In genomic region chr19:45578861-45579260, GRCh38 we compare ENCODE assay signal across 18 cellular contexts. TPM values are rescaled to one million over a fixed set of nuclear protein-coding genes. Genes with fewer than 3 reads are reported as not detected.
DNase-seq lines count a peak whose midpoint lies in the region; ATAC-seq, FAIRE-seq and TF ChIP-seq lines count a peak whose summit lies in the region.
"Had no signal": no experiment of that assay in that cellular context is flagged by ENCODE, and none has a peak within 500 bp of the region (broad histone marks: within the 10 kb centered on the region; RNA-seq: fewer than 3 reads in every experiment).

No MANE protein-coding gene starts in this region.

- 90% methylated on average over 5 of the region's 5 CpGs for WGBS in A549 (ENCODE audit: missing lambda C conversion rate)
- WGBS in mammary epithelial cell (ENCODE audit: low coverage, missing lambda C conversion rate) = 57% methylated on average over 4 of the region's 5 CpGs

- H3K4me2 ChIP-seq in A549 = peak overlapping the region; percentile 78
- H3K4me2 ChIP-seq in mammary epithelial cell (ENCODE audit: insufficient read depth, low read depth, low read length) = no peak overlapping the region
- peak overlapping the region; percentile 45 for H3K4me2 ChIP-seq in keratinocyte (ENCODE audit: control insufficient read depth, extremely low read depth, insufficient read depth, low read depth, low read length)

- TF ChIP-seq EP300 in A549 (IDR thresholded peaks at IDR 0.05) = no peak

- intact Hi-C loops in mammary epithelial cell (cut with micrococcal nuclease) = loop anchor here (10.0 kb wide), 1 partner anchor 174 kb away; the partner anchor contains the start of genes POLR1G and PPP1R13L

- H3K36me3 ChIP-seq in mammary epithelial cell (ENCODE audit: insufficient read depth, low read length) (no peaks in the 10 kb centered on the region), keratinocyte (ENCODE audit: control insufficient read depth in 2 of 2, extremely low read depth in 1 of 2, insufficient read depth in 2 of 2, low read length in 2 of 2) (peaks cover 0 to 5% of the 10 kb centered on the region in 2 experiments)

- POLR2A ChIA-PET in A549 (lab: Yijun Ruan, JAX) = no interaction called here

- H3K27me3 ChIP-seq in mammary epithelial cell (ENCODE audit: insufficient read depth, low read length) (no peaks in the 10 kb centered on the region), keratinocyte (ENCODE audit: control insufficient read depth, extremely low read depth, insufficient read depth, low read length) (no peaks in the 10 kb centered on the region)

- H2AFZ ChIP-seq in mammary epithelial cell (ENCODE audit: low read depth, low read length) (no peak overlapping the region), keratinocyte (ENCODE audit: control insufficient read depth, low read length) (peak overlapping the region; percentile 6)

- peak overlapping the region; percentile 79 to 85 for H3K27ac ChIP-seq in A549
- peak overlapping the region; percentile 30 for H3K27ac ChIP-seq in mammary epithelial cell (ENCODE audit: insufficient read depth, low read depth, low read length)
- H3K27ac ChIP-seq in keratinocyte (ENCODE audit: control insufficient read depth, insufficient read depth, low read length) = peak overlapping the region; percentile 76

- TF ChIP-seq RAD21 in A549 (conservative IDR thresholded peaks at IDR 0.05 in 1 of 2, IDR thresholded peaks at IDR 0.05 in 1 of 2) = no peak

- CTCF ChIA-PET in A549 (lab: Yijun Ruan, JAX) = interaction anchor here (1.1 to 1.3 kb wide), 3 partner anchors 9 to 37 kb away, joined by 3 to 4 read pairs (median 3); no protein-coding TSS in a partner anchor
- CTCF ChIA-PET in mammary epithelial cell (lab: Charles Lee; ENCODE audit: low non-redundant PET) = no interaction called here

- no peaks in the 10 kb centered on the region; the same call in 1 of the 2 replicates for H3K27me3 Mint-ChIP-seq in HFFc6 (ENCODE audit: insufficient read depth)

- TF ChIP-seq POLR2A in A549 (IDR thresholded peaks at IDR 0.05; ENCODE audit: low read length) = no peak

- peak overlapping the region; percentile 93 for H3K27ac Mint-ChIP-seq in HFFc6

- H3K9me3 Mint-ChIP-seq in HFFc6 = no peaks in the 10 kb centered on the region

- no peaks in the 10 kb centered on the region for H3K9me3 ChIP-seq in A549
- no peaks in the 10 kb centered on the region for H3K9me3 ChIP-seq in mammary epithelial cell (replicated peaks; ENCODE audit: insufficient read depth, low read length)
- no peaks in the 10 kb centered on the region for H3K9me3 ChIP-seq in keratinocyte (ENCODE audit: control insufficient read depth, low read depth, low read length)
- H3K9me3 ChIP-seq: mucosa of descending colon had no signal

- peak overlapping the region; percentile 54 for H3K4me3 Mint-ChIP-seq in HFFc6

- TF ChIP-seq CTCF in A549 (IDR thresholded peaks at IDR 0.05) (no peak), HFFc6 (IDR thresholded peaks at IDR 0.05) (no peak), mammary epithelial cell (conservative IDR thresholded peaks at IDR 0.05 in 1 of 2, IDR thresholded peaks at IDR 0.05 in 1 of 2; ENCODE audit: extremely low read depth in 1 of 2, insufficient read depth in 1 of 2, low read depth in 1 of 2, low read length in 2 of 2) (no peak), keratinocyte (optimal IDR thresholded peaks at IDR 0.05 in 1 of 3, IDR thresholded peaks at IDR 0.05 in 1 of 3, conservative IDR thresholded peaks at IDR 0.05 in 1 of 3; ENCODE audit: extremely low read depth in 1 of 3, insufficient read depth in 2 of 3, low read length in 3 of 3) (peak in 1 of 3 experiments; percentile 11)

- H3K4me1 ChIP-seq in A549 = peaks cover 53% of the 10 kb centered on the region
- peaks cover 55% of the 10 kb centered on the region for H3K4me1 ChIP-seq in mammary epithelial cell (ENCODE audit: insufficient read depth, low read length)
- H3K4me1 ChIP-seq in keratinocyte (ENCODE audit: control insufficient read depth, extremely low read depth, insufficient read depth, low read length) = peaks cover 36% of the 10 kb centered on the region

- in situ Hi-C loops in mammary epithelial cell (cut with MboI; ENCODE audit: low sequenced_read_pairs in 2 of 2) = loop anchor here in 1 of 2 donors (5.0 kb wide), 1 partner anchor 57 kb away; no protein-coding TSS in a partner anchor

- dilution Hi-C loops in mammary epithelial cell (cut with HindIII; ENCODE audit: low sequenced_read_pairs) (no loop called here), keratinocyte (cut with MboI; ENCODE audit: extremely low pct_ligation_motif_present, low sequenced_read_pairs) (no loop called here)

- H3K9ac ChIP-seq in mammary epithelial cell (ENCODE audit: insufficient read depth, low read length) (no peak overlapping the region), keratinocyte (ENCODE audit: control insufficient read depth, extremely low read depth, insufficient read depth, low read length) (peak overlapping the region; percentile 44)

- DNase-seq in A549 (ENCODE audit: low read depth in 1 of 2, low spot score in 1 of 2) (no peak), HFFc6 (no peak), mammary epithelial cell (no peak), keratinocyte (ENCODE audit: low read depth, low spot score) (no peak), NCI-H510A (lab: John Stamatoyannopoulos, UW) (no peak), HUDEP-2 (lab: John Stamatoyannopoulos, UW; ENCODE audit: unreplicated experiment in 76 of 76) (no peak)
- DNase-seq: activated CD4-positive, alpha-beta T cell treated with anti-CD3 and anti-CD28 coated beads, Interleukin-2, amount 50 U/mL, for 48 hours; activated T-cell treated with anti-CD3 and anti-CD28 coated beads, Interleukin-2, amount 50 U/mL, for 48 hours; glutamatergic neuron; kidney; mucosa of descending colon; NCI-H1436 treated with DMSO at 0.1 percent for 48 hours; NCI-H345; stimulated activated naive CD4-positive, alpha-beta T cell treated with Interleukin-2 at 50 U/mL for 16 hours had no signal

- no peak for FAIRE-seq in A549 (lab: Jason Lieb, UNC)
- FAIRE-seq in keratinocyte (lab: Jason Lieb, UNC) = no peak
- FAIRE-seq: kidney had no signal

- no peaks in the 10 kb centered on the region for H4K20me1 ChIP-seq in mammary epithelial cell (ENCODE audit: insufficient read depth, low read length)
- H4K20me1 ChIP-seq in keratinocyte (ENCODE audit: control insufficient read depth, extremely low read depth, insufficient read depth, low read length) = no peaks in the 10 kb centered on the region

- H3K79me2 ChIP-seq in mammary epithelial cell (ENCODE audit: insufficient read depth, low read length) (peaks cover 62% of the 10 kb centered on the region), keratinocyte (ENCODE audit: control insufficient read depth, insufficient read depth, low read length) (peaks cover 33% of the 10 kb centered on the region)

- H3K4me3 ChIP-seq in A549 (no peak overlapping the region), mammary epithelial cell (replicated peaks in 1 of 3; ENCODE audit: insufficient read depth in 1 of 3, low read depth in 2 of 3, low read length in 3 of 3) (no peak overlapping the region), keratinocyte (ENCODE audit: control insufficient read depth in 2 of 3, extremely low read depth in 1 of 3, insufficient read depth in 2 of 3, low read depth in 1 of 3, low read length in 3 of 3) (peak overlapping the region in 1 of 3 experiments; percentile 27)
- H3K4me3 ChIP-seq: mucosa of descending colon had no signal

- H3K9me1 ChIP-seq in keratinocyte (ENCODE audit: control insufficient read depth, extremely low read depth, insufficient read depth, low read length) = no peaks in the 10 kb centered on the region

- peaks cover 22% of the 10 kb centered on the region; the same call in 1 of the 2 replicates for H3K36me3 Mint-ChIP-seq in HFFc6 (ENCODE audit: low read depth)

- no TSS peak for BruUV-seq in mammary epithelial cell (replicated peaks; lab: Mats Ljungman, UMichigan)

- H3K4me1 Mint-ChIP-seq in HFFc6 (ENCODE audit: low read depth) = peaks cover 46% of the 10 kb centered on the region

- ATAC-seq in A549 (no peak), HG03039 (IDR thresholded peaks at IDR 0.05; ENCODE audit: unreplicated experiment) (no peak), GM18511 (IDR thresholded peaks at IDR 0.05; ENCODE audit: unreplicated experiment) (no peak)
- ATAC-seq: mucosa of descending colon, SK-N-SH treated with all-trans-retinoic acid at 6 μM for 48 hours had no signal

RNA-seq across cellular contexts. Expression of gene OPA3, which starts 5.7 kb away (rescaled TPM):
- polyA plus RNA-seq in A549 (2011; rRNA removed) = 21.8 and 29.1 TPM in 2 replicates
- polyA plus RNA-seq in A549 (2012; cell fraction: cytosol; rRNA removed) = 20.3 and 24.2 TPM in 2 replicates
- 16.1 and 21.2 TPM in 2 replicates for polyA plus RNA-seq in A549 (2012; cell fraction: nucleus; rRNA removed)
- polyA plus RNA-seq in A549 (2017; fragmentation: RNase III; extraction: RNeasy Plus Mini Kit Qiagen cat#74134 plus additional on column Dnase treatment) = 13.8 to 15.9 TPM (median 15.6 TPM) in 3 replicates
- polyA minus RNA-seq in A549 (2011; rRNA and poly(A)+ RNA removed) = 28.9 and 29.3 TPM in 2 replicates
- total RNA-seq in HFFc6 (2021; fragmentation: NEBNext Ultra II Directional; extraction: Animal tissue kit (Norgen Biotek cat#: 25700)) = 10 to 100 TPM; 13.3 to 15.5 (median 14.3) TPM
- 10 to 100 TPM; 13.7 to 17.4 TPM for total RNA-seq in mammary epithelial cell
- 20.3 TPM for polyA plus RNA-seq in mammary epithelial cell
- polyA minus RNA-seq in mammary epithelial cell = 22.0 TPM
- 11.9 to 16.5 TPM (median 16.5 TPM) in 3 replicates for polyA plus RNA-seq in keratinocyte
- 1.5 TPM for polyA plus RNA-seq in keratinocyte (2011; ENCODE audit: low read depth)
- polyA plus RNA-seq in keratinocyte (2011; cell fraction: cytosol; rRNA removed) = 17.6 and 18.3 TPM in 2 replicates
- polyA plus RNA-seq in keratinocyte (2011; cell fraction: nucleus; rRNA removed) = 16.5 and 23.5 TPM in 2 replicates
- polyA plus RNA-seq in keratinocyte (2012; ENCODE audit: low replicate concordance) = 5.5 and 11.4 TPM in 2 replicates
- 14.4 to 24.5 TPM (median 20.5 TPM) in 3 replicates for polyA minus RNA-seq in keratinocyte
- 9.2 TPM for polyA minus RNA-seq in keratinocyte (2011; cell fraction: cytosol; rRNA and poly(A)+ RNA removed)
- 5.6 and 10.1 TPM in 2 replicates for polyA minus RNA-seq in keratinocyte (2011; cell fraction: nucleus; rRNA and poly(A)+ RNA removed)

RNA-seq across cellular contexts. Expression of gene GPR4, which starts 23.2 kb away (rescaled TPM):
- polyA plus RNA-seq in A549 (2011; rRNA removed) (0.10 TPM in 1 of 2 replicates, not detected in the other), A549 (2017; fragmentation: RNase III; extraction: RNeasy Plus Mini Kit Qiagen cat#74134 plus additional on column Dnase treatment) (0.03 to 0.12 TPM (median 0.04 TPM) in 3 replicates), mammary epithelial cell (0.02 TPM), keratinocyte (0.13 to 0.14 TPM in 2 of 3 replicates, not detected in the other)
- 0.05 TPM in 1 of 2 replicates, not detected in the other for polyA plus RNA-seq in A549 (2012; cell fraction: cytosol; rRNA removed)
- polyA plus RNA-seq in A549 (2012; cell fraction: nucleus; rRNA removed) = 0.23 and 0.40 TPM in 2 replicates
- 0.29 TPM in 1 of 2 replicates, not detected in the other for polyA minus RNA-seq in A549 (2011; rRNA and poly(A)+ RNA removed)
- 10 to 100 TPM in 4 of 6 experiments, 1 to 10 TPM in 2; 3.7 to 16.8 (median 13.3) TPM for total RNA-seq in HFFc6 (2021; fragmentation: NEBNext Ultra II Directional; extraction: Animal tissue kit (Norgen Biotek cat#: 25700))
- not detected for total RNA-seq in mammary epithelial cell
- polyA minus RNA-seq in mammary epithelial cell (not detected), keratinocyte (0.07 TPM in 1 of 3 replicates, not detected in the others)
- polyA plus RNA-seq in keratinocyte (2011; ENCODE audit: low read depth) = not detected
- 0.03 TPM in 1 of 2 replicates, not detected in the other for polyA plus RNA-seq in keratinocyte (2011; cell fraction: cytosol; rRNA removed)
- polyA plus RNA-seq in keratinocyte (2011; cell fraction: nucleus; rRNA removed) = 0.40 TPM in 1 of 2 replicates, not detected in the other
- polyA plus RNA-seq in keratinocyte (2012; ENCODE audit: low replicate concordance) = 0.04 TPM in 1 of 2 replicates, not detected in the other
- polyA minus RNA-seq in keratinocyte (2011; cell fraction: cytosol; rRNA and poly(A)+ RNA removed) = not detected
- polyA minus RNA-seq in keratinocyte (2011; cell fraction: nucleus; rRNA and poly(A)+ RNA removed) = not detected in 2 replicates
- total RNA-seq: osteocyte had no signal

Comparison
In these comparisons a context has a peak if more than half of its experiments do, and no peak if none do; other contexts are left out.
1. H3K27ac ChIP-seq: peak in every context shown above with its lines; median percentile 82 in A549; 76 in keratinocyte; 30 in mammary epithelial cell.